Comparison of ENCODE assay signal across 26 cellular contexts in the genomic region with DNA sequence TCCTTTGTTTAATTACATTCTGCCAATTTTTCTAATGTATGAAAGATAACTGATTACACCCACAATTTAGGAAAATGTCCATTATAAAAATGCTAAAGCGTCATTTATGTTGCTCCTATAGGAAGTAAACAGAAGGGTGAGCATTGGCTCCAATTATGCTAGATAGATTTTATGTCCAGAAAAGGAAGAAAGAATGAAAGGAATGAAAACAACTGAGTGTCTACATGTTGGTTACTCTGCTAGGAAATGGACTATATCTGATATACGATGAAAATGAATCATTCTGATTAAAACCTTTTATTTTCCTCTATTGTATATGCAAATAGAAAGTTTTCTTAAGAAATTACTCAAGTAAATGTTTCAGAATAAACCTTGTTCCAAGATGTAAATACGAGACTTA. TPM values are rescaled to one million over a fixed set of nuclear protein-coding genes. Genes with fewer than 3 reads are reported as not detected.
"Had no signal": no experiment of that assay in that cellular context is flagged by ENCODE, and none has a peak within 500 bp of the region (broad histone marks: within the 10 kb centered on the region; RNA-seq: fewer than 3 reads in every experiment).

No MANE protein-coding gene starts in this region.

- H3K9me3 Mint-ChIP-seq: T-cell had no signal

- H3K9ac ChIP-seq: SK-N-SH had no signal

- H3K4me2 ChIP-seq: SK-N-SH had no signal

- H3K4me3 Mint-ChIP-seq: T-cell had no signal

- H3K9me3 ChIP-seq: MG63, SK-N-SH had no signal

- H3K36me3 Mint-ChIP-seq: T-cell had no signal

- H3K27ac Mint-ChIP-seq: T-cell had no signal

- ATAC-seq: Panc1, PC-3, T-cell had no signal

- DNase-seq: Karpas-422, KG1, MG63, NCI-H1092, NCI-H1105 treated with DMSO at 0.1 percent for 48 hours, NCI-H1417 treated with DMSO at 0.1 percent for 48 hours, NCI-H146, NCI-H1694 treated with DMSO at 0.1 percent for 48 hours, NCI-H1930, NCI-H2081, NCI-H2107, NCI-H2227 treated with DMSO at 0.1 percent for 48 hours, NCI-H524 treated with DMSO at 0.1 percent for 48 hours, NCI-H69, NCI-H774, PC-3, SHP77, SK-N-SH, SW 1271, T-cell had no signal

- H3K4me3 ChIP-seq: MG63 had no signal

- H3K36me3 ChIP-seq: MG63 had no signal

- H3K27me3 ChIP-seq: MG63 had no signal

- H3K27ac ChIP-seq: RWPE1 had no signal

RNA-seq across cellular contexts. Expression of a gene that starts 1.6 kb away (rescaled TPM):
- total RNA-seq: HT-29, NCI-H460, PC-3, SK-MEL-5, T-cell had no signal

RNA-seq across cellular contexts. Expression of a gene that starts 36.1 kb away (rescaled TPM):
- total RNA-seq: HT-29, NCI-H460, PC-3, SK-MEL-5 had no signal

RNA-seq across cellular contexts. Expression of a gene that starts 38.1 kb away (rescaled TPM):
- total RNA-seq: HT-29, NCI-H460, OCI-LY7, PC-3, SK-MEL-5, T-cell had no signal
- polyA plus RNA-seq: SK-N-SH had no signal
